ENCODE assay signal across 1 cellular context in the genomic region with DNA sequence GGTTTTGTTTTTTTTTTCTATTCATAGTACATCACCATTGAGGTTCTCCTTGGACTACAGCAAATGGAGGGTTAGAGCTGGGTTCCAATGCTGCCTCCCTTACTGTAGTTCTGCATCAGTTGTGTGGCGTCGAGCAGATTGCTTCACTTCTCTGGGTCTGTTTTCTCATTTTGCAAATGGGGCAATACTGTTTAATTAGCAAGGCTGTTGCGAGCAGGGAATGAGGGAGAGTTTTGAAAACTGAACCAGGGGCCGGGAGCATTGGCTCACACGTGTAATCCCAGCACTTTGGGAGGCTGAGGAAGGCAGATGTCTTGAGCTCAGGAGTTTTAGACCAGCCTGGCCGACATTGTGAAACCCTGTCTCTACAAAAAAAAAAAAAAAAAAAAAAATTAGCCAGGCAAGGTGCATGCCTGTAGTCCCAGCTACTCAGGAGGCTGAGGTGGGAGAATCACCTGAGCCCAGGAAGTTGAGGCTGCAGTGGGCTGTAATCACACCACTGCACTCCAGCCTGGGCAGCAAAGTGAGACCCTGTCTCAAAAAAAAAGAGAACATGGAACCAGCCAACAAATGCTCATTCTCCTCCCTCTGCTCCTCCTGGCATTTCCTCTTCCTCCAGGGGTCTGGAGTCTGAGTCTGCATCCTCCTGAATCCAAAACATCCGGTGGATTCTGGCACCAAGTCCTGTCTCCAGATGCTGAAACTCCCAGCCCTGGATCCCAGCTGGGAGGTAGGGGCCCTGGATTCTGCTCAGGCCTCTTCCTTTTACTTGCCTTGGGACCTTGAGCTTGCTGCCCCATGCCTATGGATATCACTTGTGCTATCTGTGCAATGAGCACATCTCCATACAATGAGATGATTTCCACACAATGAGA.
TF ChIP-seq lines count a peak whose summit lies in the region.

No MANE protein-coding gene starts in this region.

TF ChIP-seq in GM23338, 12 proteins besides CTCF, POLR2A, EP300 and RAD21 (continued from another document):
- TF ChIP-seq, protein P1, sequence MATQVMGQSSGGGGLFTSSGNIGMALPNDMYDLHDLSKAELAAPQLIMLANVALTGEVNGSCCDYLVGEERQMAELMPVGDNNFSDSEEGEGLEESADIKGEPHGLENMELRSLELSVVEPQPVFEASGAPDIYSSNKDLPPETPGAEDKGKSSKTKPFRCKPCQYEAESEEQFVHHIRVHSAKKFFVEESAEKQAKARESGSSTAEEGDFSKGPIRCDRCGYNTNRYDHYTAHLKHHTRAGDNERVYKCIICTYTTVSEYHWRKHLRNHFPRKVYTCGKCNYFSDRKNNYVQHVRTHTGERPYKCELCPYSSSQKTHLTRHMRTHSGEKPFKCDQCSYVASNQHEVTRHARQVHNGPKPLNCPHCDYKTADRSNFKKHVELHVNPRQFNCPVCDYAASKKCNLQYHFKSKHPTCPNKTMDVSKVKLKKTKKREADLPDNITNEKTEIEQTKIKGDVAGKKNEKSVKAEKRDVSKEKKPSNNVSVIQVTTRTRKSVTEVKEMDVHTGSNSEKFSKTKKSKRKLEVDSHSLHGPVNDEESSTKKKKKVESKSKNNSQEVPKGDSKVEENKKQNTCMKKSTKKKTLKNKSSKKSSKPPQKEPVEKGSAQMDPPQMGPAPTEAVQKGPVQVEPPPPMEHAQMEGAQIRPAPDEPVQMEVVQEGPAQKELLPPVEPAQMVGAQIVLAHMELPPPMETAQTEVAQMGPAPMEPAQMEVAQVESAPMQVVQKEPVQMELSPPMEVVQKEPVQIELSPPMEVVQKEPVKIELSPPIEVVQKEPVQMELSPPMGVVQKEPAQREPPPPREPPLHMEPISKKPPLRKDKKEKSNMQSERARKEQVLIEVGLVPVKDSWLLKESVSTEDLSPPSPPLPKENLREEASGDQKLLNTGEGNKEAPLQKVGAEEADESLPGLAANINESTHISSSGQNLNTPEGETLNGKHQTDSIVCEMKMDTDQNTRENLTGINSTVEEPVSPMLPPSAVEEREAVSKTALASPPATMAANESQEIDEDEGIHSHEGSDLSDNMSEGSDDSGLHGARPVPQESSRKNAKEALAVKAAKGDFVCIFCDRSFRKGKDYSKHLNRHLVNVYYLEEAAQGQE (IDR thresholded peaks at IDR 0.05; ENCODE audit: unreplicated experiment): no peak
- TF ChIP-seq ZNF462 (CRISPR knock-in tag; IDR thresholded peaks at IDR 0.05) (no peak), POLR2AphosphoS5 (IDR thresholded peaks at IDR 0.05; ENCODE audit: low read depth) (no peak), STAT1 (IDR thresholded peaks at IDR 0.05; ENCODE audit: unreplicated experiment) (no peak), EZH2 (IDR thresholded peaks at IDR 0.05; ENCODE audit: low read depth, unreplicated experiment) (no peak), ZNF331 (CRISPR knock-in tag; IDR thresholded peaks at IDR 0.05; ENCODE audit: low read depth) (no peak), CREB1 (CRISPR knock-in tag; IDR thresholded peaks at IDR 0.05; ENCODE audit: low read depth) (no peak), ETS1 (IDR thresholded peaks at IDR 0.05) (no peak), JUNB (IDR thresholded peaks at IDR 0.05; ENCODE audit: unreplicated experiment) (no peak), ZNF114 (CRISPR knock-in tag; IDR thresholded peaks at IDR 0.05) (no peak), NANOG (IDR thresholded peaks at IDR 0.05; ENCODE audit: borderline replicate concordance) (no peak)
